26 cellular contexts compared by ENCODE assay signal in the genomic region with DNA sequence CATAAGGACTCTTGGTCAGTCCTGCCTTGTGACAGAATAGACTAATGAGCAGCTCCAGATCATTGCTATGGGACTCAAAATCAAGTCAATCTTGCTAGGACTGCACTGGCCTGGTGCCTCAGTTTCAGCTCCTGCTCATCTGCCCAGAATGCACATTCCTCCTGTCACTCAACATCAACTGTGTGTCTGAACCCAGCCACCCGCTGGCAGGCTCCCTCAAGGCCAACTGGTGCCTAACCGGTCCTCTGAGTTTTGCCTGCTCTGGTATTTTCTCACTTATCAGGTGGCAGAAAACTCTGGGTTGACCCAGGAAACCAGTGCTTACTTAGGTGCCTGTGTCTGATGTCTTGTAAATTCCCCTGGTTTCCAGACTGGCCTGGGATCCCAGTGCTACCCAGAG.
"Had no signal": no experiment of that assay in that cellular context is flagged by ENCODE, and none has a peak within 500 bp of the region (broad histone marks: within the 10 kb centered on the region; RNA-seq: fewer than 3 reads in every experiment).

No MANE protein-coding gene starts in this region.

- H2AFZ ChIP-seq: PC-9 had no signal

- H3K27ac Mint-ChIP-seq: activated CD4-positive, alpha-beta T cell treated with anti-CD3 and anti-CD28 coated beads, Interleukin-2, amount 10 ng/mL, durations not matched to agents 7 days and 5 days; activated CD8-positive, alpha-beta T cell treated with anti-CD3 and anti-CD28 coated beads, Interleukin-2, amount 10 ng/mL, durations not matched to agents 7 days and 5 days; activated naive CD4-positive, alpha-beta T cell treated with anti-CD3 and anti-CD28 coated beads for 36 hours; activated naive CD4-positive, alpha-beta T cell treated with anti-CD3 and anti-CD28 coated beads, Interleukin-2, amount 50 U/mL, for 72 hours; activated T-cell treated with anti-CD3 and anti-CD28 coated beads, Interleukin-2, amount 50 U/mL, for 24 hours; activated T-helper 2 cell treated with anti-CD3 and anti-CD28 coated beads, Interferon-gamma antibody, Interleukin-2, Interleukin-4, amounts not matched to agents 10 μg/mL and 5 μg/mL and 100 μg/mL, durations not matched to agents 14 hours and 24 hours and 36 hours had no signal

- H3K4me3 Mint-ChIP-seq: activated CD4-positive, alpha-beta T cell treated with anti-CD3 and anti-CD28 coated beads, Interleukin-2, amount 10 ng/mL, durations not matched to agents 7 days and 5 days; activated CD8-positive, alpha-beta T cell treated with anti-CD3 and anti-CD28 coated beads, Interleukin-2, amount 10 ng/mL, durations not matched to agents 7 days and 5 days; activated naive CD4-positive, alpha-beta T cell treated with anti-CD3 and anti-CD28 coated beads for 36 hours; activated T-cell treated with anti-CD3 and anti-CD28 coated beads, Interleukin-2, amount 50 U/mL, for 24 hours had no signal

- DNase-seq: activated CD4-positive, alpha-beta T cell treated with anti-CD3 and anti-CD28 coated beads, Interleukin-2, amount 10 ng/mL, durations not matched to agents 7 days and 5 days; activated CD4-positive, alpha-beta T cell treated with anti-CD3 and anti-CD28 coated beads, Interleukin-2, amount 50 U/mL, for 48 hours; activated CD8-positive, alpha-beta T cell treated with anti-CD3 and anti-CD28 coated beads, Interleukin-2, amount 10 ng/mL, durations not matched to agents 7 days and 5 days; activated gamma-delta T cell; activated naive CD4-positive, alpha-beta T cell treated with anti-CD3 and anti-CD28 coated beads for 36 hours; activated T-cell treated with anti-CD3 and anti-CD28 coated beads, Interleukin-2, amount 50 U/mL, for 24 hours; body of pancreas; KG1; NCI-H146; NCI-H187; NCI-H2029 treated with DMSO at 0.1 percent for 48 hours; NCI-H2107; NCI-H2171; NCI-H510A; NCI-H526; NCI-H748 treated with DMSO at 0.1 percent for 48 hours; PC-9; SHP77; T1000 had no signal

- H3K9me3 Mint-ChIP-seq: activated CD4-positive, alpha-beta T cell treated with anti-CD3 and anti-CD28 coated beads, Interleukin-2, amount 10 ng/mL, durations not matched to agents 7 days and 5 days; activated naive CD4-positive, alpha-beta T cell treated with anti-CD3 and anti-CD28 coated beads for 36 hours; activated naive CD4-positive, alpha-beta T cell treated with anti-CD3 and anti-CD28 coated beads, Interleukin-2, amount 50 U/mL, for 72 hours; activated T-cell treated with anti-CD3 and anti-CD28 coated beads, Interleukin-2, amount 50 U/mL, for 24 hours; activated T-helper 2 cell treated with anti-CD3 and anti-CD28 coated beads, Interferon-gamma antibody, Interleukin-2, Interleukin-4, amounts not matched to agents 10 μg/mL and 5 μg/mL and 100 μg/mL, durations not matched to agents 14 hours and 24 hours and 36 hours had no signal

- H3K36me3 ChIP-seq: adrenal gland, breast epithelium, SJCRH30 had no signal

- H3K4me2 ChIP-seq: PC-9 had no signal

- H3K4me3 ChIP-seq: adrenal gland, body of pancreas, breast epithelium, PC-9, SJCRH30, SK-N-MC had no signal

- ATAC-seq: activated CD8-positive, alpha-beta T cell treated with anti-CD3 and anti-CD28 coated beads, Interleukin-2, amount 10 ng/mL, durations not matched to agents 7 days and 5 days; activated naive CD4-positive, alpha-beta T cell treated with anti-CD3 and anti-CD28 coated beads, Interleukin-2, amount 50 U/mL, for 72 hours; body of pancreas had no signal

- H3K9me3 ChIP-seq: adrenal gland, body of pancreas, breast epithelium, SJCRH30 had no signal

- H3K27me3 ChIP-seq: adrenal gland, body of pancreas, breast epithelium had no signal

- H3K36me3 Mint-ChIP-seq: activated naive CD4-positive, alpha-beta T cell treated with anti-CD3 and anti-CD28 coated beads, Interleukin-2, amount 50 U/mL, for 72 hours had no signal

- H3K4me1 Mint-ChIP-seq: activated CD4-positive, alpha-beta T cell treated with anti-CD3 and anti-CD28 coated beads, Interleukin-2, amount 10 ng/mL, durations not matched to agents 7 days and 5 days had no signal

- H3K4me1 ChIP-seq: body of pancreas, breast epithelium, SJCRH30 had no signal

- H3K27ac ChIP-seq: adrenal gland, body of pancreas, breast epithelium, PC-9, RWPE1, SJCRH30, SK-N-MC had no signal
